23 cellular contexts compared by ENCODE assay signal in the genomic region with DNA sequence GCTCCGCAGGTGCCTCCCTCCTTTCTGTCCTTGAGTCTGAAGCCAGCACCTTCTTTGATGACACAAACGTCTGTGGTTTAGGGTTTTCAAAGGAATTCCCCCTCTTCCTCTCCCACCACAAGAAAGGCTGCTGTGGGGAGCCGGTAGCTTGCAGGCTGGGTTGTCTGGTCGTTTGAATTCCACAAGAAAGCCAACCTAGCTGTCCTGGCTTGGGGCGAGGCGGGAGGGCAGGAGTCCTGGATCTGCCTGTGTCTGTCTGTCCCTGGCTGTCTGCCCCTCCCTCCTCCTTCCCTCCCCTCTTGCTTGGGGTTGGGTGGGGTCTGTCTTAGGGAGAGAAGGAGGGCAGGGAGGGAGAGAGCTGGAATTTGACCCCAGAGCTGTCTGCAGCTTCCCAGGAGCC. TPM values are rescaled to one million over a fixed set of nuclear protein-coding genes. Genes with fewer than 3 reads are reported as not detected.
DNase-seq lines count a peak whose midpoint lies in the region; TF ChIP-seq lines count a peak whose summit lies in the region.
"Had no signal": no experiment of that assay in that cellular context is flagged by ENCODE, and none has a peak within 500 bp of the region (broad histone marks: within the 10 kb centered on the region; RNA-seq: fewer than 3 reads in every experiment).

No MANE protein-coding gene starts in this region.

- intact Hi-C loops in cardiac septum (cut with DNase I) = no loop called here
- intact Hi-C loops in colonic mucosa (cut with DNase I) = no loop called here

- no peak for TF ChIP-seq CTCF in cardiac muscle cell (IDR thresholded peaks at IDR 0.05; ENCODE audit: low read depth, low read length)
- TF ChIP-seq CTCF in colonic mucosa (IDR thresholded peaks at IDR 0.05) = no peak

- peak overlapping the region in 1 of 2 donors; percentile 1 for H3K9ac ChIP-seq in colonic mucosa (ENCODE audit: low read depth in 2 of 2, low read length in 2 of 2)

- peaks cover 34% of the 10 kb centered on the region for H3K4me1 ChIP-seq in cardiac muscle cell (ENCODE audit: low read depth)
- H3K4me1 ChIP-seq in colonic mucosa = no peaks in the 10 kb centered on the region
- H3K4me1 ChIP-seq in mesodermal cell (ENCODE audit: control insufficient read depth, insufficient read depth, low read length, poor library complexity, severe bottlenecking) = peaks cover 23% of the 10 kb centered on the region
- H3K4me1 ChIP-seq: lower lobe of right lung, sigmoid colon had no signal

- H3K36me3 ChIP-seq in cardiac muscle cell (no peaks in the 10 kb centered on the region), colonic mucosa (no peaks in the 10 kb centered on the region), mesodermal cell (ENCODE audit: control insufficient read depth, insufficient read depth, low read length) (no peaks in the 10 kb centered on the region)
- H3K36me3 ChIP-seq: lower lobe of right lung, sigmoid colon, thoracic aorta had no signal

- no CpG with 5 or more reads among the region's 6 CpGs for WGBS in mesodermal cell (ENCODE audit: insufficient coverage in 2 of 2), 2 experiments

- H3K9me3 ChIP-seq in cardiac muscle cell (ENCODE audit: low read depth) (no peaks in the 10 kb centered on the region), colonic mucosa (no peaks in the 10 kb centered on the region), mesodermal cell (ENCODE audit: control insufficient read depth, low read length) (no peaks in the 10 kb centered on the region)
- H3K9me3 ChIP-seq: lower lobe of right lung, sigmoid colon, thoracic aorta had no signal

- H3K27me3 ChIP-seq in cardiac muscle cell = no peaks in the 10 kb centered on the region
- H3K27me3 ChIP-seq in colonic mucosa = no peaks in the 10 kb centered on the region
- H3K27me3 ChIP-seq: sigmoid colon had no signal

- DNase-seq in cardiac muscle cell (ENCODE audit: low read depth in 1 of 2, low spot score in 1 of 2) = no peak
- DNase-seq in cardiac septum (ENCODE audit: low spot score) = no peak
- DNase-seq in colonic mucosa = peak; percentile 52
- no peak for DNase-seq in activated naive CD4-positive, alpha-beta T cell treated with anti-CD3 and anti-CD28 coated beads, Interleukin-2, amount 50 U/mL, for 16 hours
- no peak for DNase-seq in C1 segment of cervical spinal cord (lab: John Stamatoyannopoulos, UW)
- DNase-seq in Kasumi-1 (lab: John Stamatoyannopoulos, UW) = no peak
- no peak for DNase-seq in DMS79 (lab: John Stamatoyannopoulos, UW)
- DNase-seq: 8988T; activated B cell treated with CpG ODN at 0.5 μM for 24 hours; activated CD8-positive, alpha-beta memory T cell treated with anti-CD3 and anti-CD28 coated beads, Interleukin-2, amount 50 U/mL, for 4 hours; activated naive CD4-positive, alpha-beta T cell treated with Interleukin-2 at 50 U/mL for 16 hours; CD8-positive, alpha-beta T cell; effector memory CD8-positive, alpha-beta T cell; KG1; lower lobe of right lung; NCI-H1417; NK-92 treated with Interleukin-12 subunit alpha and Interleukin-12 subunit beta, amount 100 ng/mL, for 24 hours; sigmoid colon; stimulated activated CD4-positive, alpha-beta T cell treated with anti-CD3 and anti-CD28 coated beads, Interleukin-4, amount 100 ng/mL, for 1 hour; stimulated activated CD8-positive, alpha-beta memory T cell treated with anti-CD3 and anti-CD28 coated beads, Interleukin-4, amount 100 ng/mL, for 48 hours had no signal

- H3K4me3 ChIP-seq in cardiac muscle cell = no peak overlapping the region
- no peak overlapping the region for H3K4me3 ChIP-seq in colonic mucosa
- H3K4me3 ChIP-seq in mesodermal cell (ENCODE audit: extremely low read depth, insufficient read depth, low read length, poor library complexity, severe bottlenecking) = no peak overlapping the region
- H3K4me3 ChIP-seq: lower lobe of right lung, sigmoid colon, thoracic aorta had no signal

- H3K27ac ChIP-seq in cardiac muscle cell (peak overlapping the region; percentile 87), colonic mucosa (no peak overlapping the region), mesodermal cell (ENCODE audit: low read depth, low read length, severe bottlenecking) (peak overlapping the region; percentile 60)
- H3K27ac ChIP-seq: lower lobe of right lung, sigmoid colon, thoracic aorta had no signal

RNA-seq across cellular contexts. Expression of gene SHROOM2, which starts 56.3 kb away (rescaled TPM):
- 32.9 and 36.0 TPM in 2 replicates for total RNA-seq in cardiac muscle cell
- 9.0 and 14.8 TPM in 2 replicates for polyA plus RNA-seq in cardiac muscle cell
- total RNA-seq in cardiac septum = 0.92 TPM
- total RNA-seq in colonic mucosa = 1 to 10 TPM; 3.9 to 7.8 TPM
- polyA plus RNA-seq in mesodermal cell (2013, experiment 1 of 2) = 13.7 TPM
- 11.6 TPM for polyA plus RNA-seq in mesodermal cell (2013, experiment 2 of 2)
- total RNA-seq: activated B cell treated with CpG ODN at 0.5 μM for 24 hours; CD8-positive, alpha-beta T cell; T-helper 1 cell treated with Interleukin-12 subunit alpha and Interleukin-12 subunit beta and Interleukin-4 antibody, amounts not matched to agents 30 ng/mL and 1 ng/mL, for 36 hours had no signal
